ENCODE assay signal across 19 cellular contexts in the genomic region with DNA sequence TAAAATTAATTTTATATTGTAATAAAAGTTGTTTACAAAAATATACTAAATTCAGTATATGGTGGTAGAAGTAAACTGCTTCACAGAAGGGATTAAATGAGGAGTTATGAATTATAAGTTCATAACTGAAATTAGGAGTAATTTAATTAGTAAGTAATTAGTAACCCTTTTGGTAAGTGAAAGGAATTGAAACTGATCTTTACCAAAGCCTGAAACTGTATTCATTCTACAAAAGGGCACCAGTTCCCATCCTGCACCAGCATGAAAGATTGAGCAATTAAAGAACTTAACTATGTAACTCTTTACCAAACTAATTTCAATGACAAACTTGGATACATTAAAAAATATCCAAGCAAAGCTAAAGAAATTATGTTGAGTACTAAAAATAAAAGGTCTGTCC. TPM values are rescaled to one million over a fixed set of nuclear protein-coding genes. Genes with fewer than 3 reads are reported as not detected.
A peak's percentile ranks its signal among the peaks of the same experiment; 100 is the strongest.
DNase-seq lines count a peak whose midpoint lies in the region; ATAC-seq, FAIRE-seq and TF ChIP-seq lines count a peak whose summit lies in the region.
"Had no signal": no experiment of that assay in that cellular context is flagged by ENCODE, and none has a peak within 500 bp of the region (broad histone marks: within the 10 kb centered on the region; RNA-seq: fewer than 3 reads in every experiment).

No MANE protein-coding gene starts in this region.

- POLR2A ChIA-PET in PC-3 (lab: Charles Lee; ENCODE audit: unreplicated experiment) = no interaction called here

- peaks cover 30% of the 10 kb centered on the region for H4K20me1 ChIP-seq in OCI-LY3 (ENCODE audit: insufficient read depth, low read length)
- H4K20me1 ChIP-seq in PC-3 (ENCODE audit: low read length) = peaks cover 12% of the 10 kb centered on the region

- no peak for DNase-seq in activated naive CD8-positive, alpha-beta T cell treated with anti-CD3 and anti-CD28 coated beads for 36 hours
- no peak for DNase-seq in activated naive CD8-positive, alpha-beta T cell treated with anti-CD3 and anti-CD28 coated beads, Interleukin-2, amount 50 U/mL, for 24 hours
- DNase-seq in pancreas = no peak
- DNase-seq in central memory CD4-positive, alpha-beta T cell = no peak
- DNase-seq in PC-3 = no peak
- DNase-seq: COR-L47, HCEC 1CT, IMR-90, NCI-H1105, NCI-H2081 treated with DMSO at 0.1 percent for 48 hours, NCI-H510A, NCI-H774, RPMI8226, SHP77 treated with DMSO at 0.1 percent for 48 hours had no signal

- H3K27ac Mint-ChIP-seq in activated naive CD8-positive, alpha-beta T cell treated with anti-CD3 and anti-CD28 coated beads for 36 hours = peak overlapping the region; percentile 58
- H3K27ac Mint-ChIP-seq in activated naive CD8-positive, alpha-beta T cell treated with anti-CD3 and anti-CD28 coated beads, Interleukin-2, amount 50 U/mL, for 24 hours = no peak overlapping the region
- H3K27ac Mint-ChIP-seq: B cell, GM23338 had no signal

- intact Hi-C loops in pancreas (cut with DNase I) = no loop called here
- intact Hi-C loops in PC-3 (cut with micrococcal nuclease) = no loop called here

- no peaks in the 10 kb centered on the region for H3K9me2 ChIP-seq in PC-3 (replicated peaks; ENCODE audit: low read length)

- H3K79me2 ChIP-seq in OCI-LY3 (ENCODE audit: low read length) (peaks cover 85% of the 10 kb centered on the region), PC-3 (ENCODE audit: low read length) (peaks cover 86% of the 10 kb centered on the region)

- no peak overlapping the region for H3K4me3 Mint-ChIP-seq in activated naive CD8-positive, alpha-beta T cell treated with anti-CD3 and anti-CD28 coated beads for 36 hours
- no peak overlapping the region for H3K4me3 Mint-ChIP-seq in activated naive CD8-positive, alpha-beta T cell treated with anti-CD3 and anti-CD28 coated beads, Interleukin-2, amount 50 U/mL, for 24 hours
- H3K4me3 Mint-ChIP-seq: B cell, GM23338 had no signal

- H3K9me3 ChIP-seq in OCI-LY3 (ENCODE audit: insufficient read depth, low read length) (no peaks in the 10 kb centered on the region), pancreas (no peaks in the 10 kb centered on the region), PC-3 (ENCODE audit: low read length) (no peaks in the 10 kb centered on the region)

- peak; percentile 85 for FAIRE-seq in pancreas (lab: Jason Lieb, UNC)

- H3K4me2 ChIP-seq in OCI-LY3 (ENCODE audit: low read length) (peak overlapping the region; percentile 36), PC-3 (ENCODE audit: low read length) (no peak overlapping the region)
- H3K4me2 ChIP-seq: GM23338 had no signal

- TF ChIP-seq CTCF in OCI-LY3 (IDR thresholded peaks at IDR 0.05; ENCODE audit: low read depth, low read length) (no peak), pancreas (IDR thresholded peaks at IDR 0.05) (no peak), PC-3 (conservative IDR thresholded peaks at IDR 0.05; ENCODE audit: low read depth, low read length) (no peak)

- CTCF ChIA-PET in PC-3 (lab: Charles Lee) = no interaction called here

- H3K27me3 ChIP-seq in OCI-LY3 (ENCODE audit: low read depth, low read length) = no peaks in the 10 kb centered on the region
- no peaks in the 10 kb centered on the region for H3K27me3 ChIP-seq in pancreas
- H3K27me3 ChIP-seq in PC-3 (ENCODE audit: low read length) = no peaks in the 10 kb centered on the region

- H3K27ac ChIP-seq in OCI-LY3 (ENCODE audit: low read length) (peak overlapping the region; percentile 18), pancreas (no peak overlapping the region), PC-3 (ENCODE audit: low read length) (no peak overlapping the region)
- H3K27ac ChIP-seq: HL-60 had no signal

- no peaks in the 10 kb centered on the region for H3F3A ChIP-seq in PC-3 (ENCODE audit: low read length, unreplicated experiment)

- H3K27me3 Mint-ChIP-seq in activated naive CD8-positive, alpha-beta T cell treated with anti-CD3 and anti-CD28 coated beads for 36 hours = no peaks in the 10 kb centered on the region
- H3K27me3 Mint-ChIP-seq in activated naive CD8-positive, alpha-beta T cell treated with anti-CD3 and anti-CD28 coated beads, Interleukin-2, amount 50 U/mL, for 24 hours = no peaks in the 10 kb centered on the region
- H3K27me3 Mint-ChIP-seq: B cell had no signal

- peaks cover 51% of the 10 kb centered on the region for H3K36me3 Mint-ChIP-seq in activated naive CD8-positive, alpha-beta T cell treated with anti-CD3 and anti-CD28 coated beads for 36 hours
- peaks cover 45% of the 10 kb centered on the region for H3K36me3 Mint-ChIP-seq in activated naive CD8-positive, alpha-beta T cell treated with anti-CD3 and anti-CD28 coated beads, Interleukin-2, amount 50 U/mL, for 24 hours (ENCODE audit: low read depth)

- H3K4me1 ChIP-seq in OCI-LY3 (ENCODE audit: low read length) = peaks cover 39% of the 10 kb centered on the region
- peaks cover 0 to 4% (median 0%) of the 10 kb centered on the region in 3 donors for H3K4me1 ChIP-seq in pancreas
- no peaks in the 10 kb centered on the region for H3K4me1 ChIP-seq in PC-3 (ENCODE audit: insufficient read depth, low read length)

- H3K36me3 ChIP-seq in OCI-LY3 (replicated peaks; ENCODE audit: low read depth, low read length) (peaks cover 23% of the 10 kb centered on the region), pancreas (no peaks in the 10 kb centered on the region), PC-3 (ENCODE audit: low read depth, low read length) (peaks cover 16% of the 10 kb centered on the region)

- BruUV-seq in PC-3 (replicated peaks; lab: Mats Ljungman, UMichigan) = no TSS peak

- no peak for ATAC-seq in activated naive CD8-positive, alpha-beta T cell treated with anti-CD3 and anti-CD28 coated beads, Interleukin-2, amount 50 U/mL, for 24 hours
- ATAC-seq in pancreas (no peak), PC-3 (no peak), GM19328 (IDR thresholded peaks at IDR 0.05; ENCODE audit: unreplicated experiment) (no peak)
- ATAC-seq: GM23338 had no signal

- no peaks in the 10 kb centered on the region for H3K9me3 Mint-ChIP-seq in activated naive CD8-positive, alpha-beta T cell treated with anti-CD3 and anti-CD28 coated beads for 36 hours
- no peaks in the 10 kb centered on the region for H3K9me3 Mint-ChIP-seq in activated naive CD8-positive, alpha-beta T cell treated with anti-CD3 and anti-CD28 coated beads, Interleukin-2, amount 50 U/mL, for 24 hours
- H3K9me3 Mint-ChIP-seq: GM23338 had no signal

- H3K4me3 ChIP-seq in OCI-LY3 (ENCODE audit: low read length) (peak overlapping the region; percentile 9; the same call in 1 of the 2 replicates), pancreas (no peak overlapping the region), PC-3 (ENCODE audit: low read length) (no peak overlapping the region)
- H3K4me3 ChIP-seq: GM23338 had no signal

- peaks cover 60% of the 10 kb centered on the region for H3K4me1 Mint-ChIP-seq in activated naive CD8-positive, alpha-beta T cell treated with anti-CD3 and anti-CD28 coated beads for 36 hours
- H3K4me1 Mint-ChIP-seq in activated naive CD8-positive, alpha-beta T cell treated with anti-CD3 and anti-CD28 coated beads, Interleukin-2, amount 50 U/mL, for 24 hours = peaks cover 65% of the 10 kb centered on the region

- no peak overlapping the region for H2AFZ ChIP-seq in OCI-LY3 (ENCODE audit: low read depth, low read length)
- no peak overlapping the region for H2AFZ ChIP-seq in PC-3 (ENCODE audit: low read length)
- H2AFZ ChIP-seq: GM23338 had no signal

- no peak overlapping the region for H3K9ac ChIP-seq in OCI-LY3 (ENCODE audit: low read length)
- no peak overlapping the region for H3K9ac ChIP-seq in PC-3 (ENCODE audit: low read length)

RNA-seq across cellular contexts. Expression of a gene that starts 8.2 kb away (rescaled TPM):
- 10 to 100 TPM; 38.8 to 41.4 TPM for total RNA-seq in activated naive CD8-positive, alpha-beta T cell treated with anti-CD3 and anti-CD28 coated beads for 36 hours
- total RNA-seq in pancreas (10 to 100 TPM; 15.2 to 27.9 (median 18.7) TPM), PC-3 (2014; rRNA removed) (29.5 and 44.7 TPM in 2 replicates)
- 10 to 100 TPM in 1 of 2 donors, 1 to 10 TPM in 1; 7.6 to 12.1 TPM for polyA plus RNA-seq in pancreas
